In genomic region chr7:55573526-55573925, GRCh38 we compare ENCODE assay signal across 1 cellular context.
TF ChIP-seq lines count a peak whose summit lies in the region.

No MANE protein-coding gene starts in this region.

TF ChIP-seq in H1, 55 proteins besides CTCF, POLR2A, EP300 and RAD21 (continued from another document):
- TF ChIP-seq JUN (IDR thresholded peaks at IDR 0.05; ENCODE audit: low read depth, low read length): no peak
